Comparison of ENCODE assay signal across 12 cellular contexts in the genomic region with DNA sequence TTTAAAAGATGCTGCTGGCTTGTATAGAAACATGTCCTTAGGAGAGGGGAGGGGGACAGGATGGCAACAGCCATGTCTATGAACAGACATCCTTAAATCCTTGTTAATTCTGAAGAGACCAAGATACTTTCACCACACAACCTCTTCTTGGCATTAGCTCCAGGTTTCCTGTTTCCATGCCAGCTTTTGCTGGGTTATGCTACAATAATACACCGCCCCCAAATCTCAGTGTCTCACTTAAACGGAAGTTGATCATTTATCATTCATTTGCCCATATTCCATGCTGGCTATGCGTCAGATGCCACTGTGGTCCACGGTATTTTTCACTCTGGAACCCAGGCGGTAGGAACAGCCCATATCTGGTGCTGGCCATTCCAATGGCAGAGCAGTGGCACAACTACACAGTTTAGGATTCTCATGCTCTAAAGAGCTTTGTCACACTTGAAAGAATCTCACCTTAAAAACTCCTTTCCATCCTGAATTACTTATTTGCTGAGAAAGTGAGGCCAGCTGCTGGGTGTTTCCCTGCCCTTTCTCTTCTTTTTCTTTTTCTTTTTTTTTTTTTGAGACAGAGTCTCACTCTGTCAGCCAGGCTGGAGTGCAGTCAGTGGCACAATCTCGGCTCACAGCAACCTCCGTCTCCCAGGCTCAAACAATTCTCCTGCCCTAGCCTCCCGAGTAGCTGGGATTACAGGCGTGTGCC. TPM values are rescaled to one million over a fixed set of nuclear protein-coding genes. Genes with fewer than 3 reads are reported as not detected.
A peak's percentile ranks its signal among the peaks of the same experiment; 100 is the strongest.
DNase-seq lines count a peak whose midpoint lies in the region; ATAC-seq and TF ChIP-seq lines count a peak whose summit lies in the region.
"Had no signal": no experiment of that assay in that cellular context is flagged by ENCODE, and none has a peak within 500 bp of the region (broad histone marks: within the 10 kb centered on the region; RNA-seq: fewer than 3 reads in every experiment).

No MANE protein-coding gene starts in this region.

- TF ChIP-seq CTCF in activated B cell treated with CpG ODN at 0.5 μM for 24 hours (IDR thresholded peaks at IDR 0.05): no peak

- peaks cover 45% of the 10 kb centered on the region for H3K4me1 Mint-ChIP-seq in activated T-cell treated with anti-CD3 and anti-CD28 coated beads, Interleukin-2, amount 50 U/mL, for 24 hours (ENCODE audit: low read depth)
- H3K4me1 Mint-ChIP-seq in activated B cell treated with CpG ODN at 0.5 μM for 24 hours (peaks cover 47% of the 10 kb centered on the region), immature natural killer cell (peaks cover 43% of the 10 kb centered on the region in 2 donors)
- peaks cover 36 to 59% of the 10 kb centered on the region in 2 donors for H3K4me1 Mint-ChIP-seq in stimulated activated naive B cell treated with anti-CD40 and anti-IgM and Interleukin-4, amounts not matched to agents 10 μg/mL and 1 μg/mL and 100 μg/mL, for 72 hours

- no peak for DNase-seq in activated T-cell treated with anti-CD3 and anti-CD28 coated beads, Interleukin-2, amount 50 U/mL, for 24 hours
- no peak for DNase-seq in activated T-cell treated with anti-CD3 and anti-CD28 coated beads, Interleukin-2, amount 50 U/mL, for 1 hour
- DNase-seq in activated B cell treated with CpG ODN at 0.5 μM for 24 hours: no peak
- DNase-seq in immature natural killer cell: no peak
- DNase-seq in stimulated activated naive B cell treated with anti-CD40 and anti-IgM and Interleukin-4, amounts not matched to agents 10 μg/mL and 1 μg/mL and 100 μg/mL, for 72 hours: no peak
- no peak for DNase-seq in cardiac septum (ENCODE audit: low spot score)
- DNase-seq: glutamatergic neuron, NCI-H1092, NCI-H748 treated with DMSO at 0.1 percent for 48 hours, sigmoid colon had no signal

- no peak overlapping the region for H3K4me3 Mint-ChIP-seq in activated T-cell treated with anti-CD3 and anti-CD28 coated beads, Interleukin-2, amount 50 U/mL, for 24 hours
- H3K4me3 Mint-ChIP-seq in activated B cell treated with CpG ODN at 0.5 μM for 24 hours (peak overlapping the region; percentile 91), immature natural killer cell (peak overlapping the region; percentile 89 to 96 (median 92))
- H3K4me3 Mint-ChIP-seq in stimulated activated naive B cell treated with anti-CD40 and anti-IgM and Interleukin-4, amounts not matched to agents 10 μg/mL and 1 μg/mL and 100 μg/mL, for 72 hours: peak overlapping the region in 1 of 2 donors; percentile 95

- H3K36me3 Mint-ChIP-seq in activated T-cell treated with anti-CD3 and anti-CD28 coated beads, Interleukin-2, amount 50 U/mL, for 24 hours (ENCODE audit: low read depth): peaks cover 17% of the 10 kb centered on the region
- peaks cover 5% of the 10 kb centered on the region for H3K36me3 Mint-ChIP-seq in activated B cell treated with CpG ODN at 0.5 μM for 24 hours (ENCODE audit: low read depth)
- peaks cover 0 to 3% (median 0%) of the 10 kb centered on the region in 3 donors for H3K36me3 Mint-ChIP-seq in immature natural killer cell
- H3K36me3 Mint-ChIP-seq in stimulated activated naive B cell treated with anti-CD40 and anti-IgM and Interleukin-4, amounts not matched to agents 10 μg/mL and 1 μg/mL and 100 μg/mL, for 72 hours: peaks cover 0 to 4% of the 10 kb centered on the region in 2 donors

- no peak for ATAC-seq in activated B cell treated with CpG ODN at 0.5 μM for 24 hours (ENCODE audit: low read depth)
- no peak for ATAC-seq in stimulated activated naive B cell treated with anti-CD40 and anti-IgM and Interleukin-4, amounts not matched to agents 10 μg/mL and 1 μg/mL and 100 μg/mL, for 72 hours (replicated peaks)
- ATAC-seq in HG03354 (IDR thresholded peaks at IDR 0.05; ENCODE audit: poor library complexity, severe bottlenecking, unreplicated experiment): no peak
- no peak for ATAC-seq in HG02588 (IDR thresholded peaks at IDR 0.05; ENCODE audit: unreplicated experiment)

- H3K27ac Mint-ChIP-seq in activated T-cell treated with anti-CD3 and anti-CD28 coated beads, Interleukin-2, amount 50 U/mL, for 24 hours: peak overlapping the region; percentile 96
- H3K27ac Mint-ChIP-seq in activated B cell treated with CpG ODN at 0.5 μM for 24 hours (peak overlapping the region; percentile 100), immature natural killer cell (peak overlapping the region; percentile 91 to 99 (median 95))
- peak overlapping the region; percentile 97 for H3K27ac Mint-ChIP-seq in stimulated activated naive B cell treated with anti-CD40 and anti-IgM and Interleukin-4, amounts not matched to agents 10 μg/mL and 1 μg/mL and 100 μg/mL, for 72 hours

- peaks cover 15% of the 10 kb centered on the region for H3K9me3 Mint-ChIP-seq in activated T-cell treated with anti-CD3 and anti-CD28 coated beads, Interleukin-2, amount 50 U/mL, for 24 hours
- H3K9me3 Mint-ChIP-seq in activated B cell treated with CpG ODN at 0.5 μM for 24 hours (peaks cover 5% of the 10 kb centered on the region), immature natural killer cell (peaks cover 0 to 2% (median 0%) of the 10 kb centered on the region in 6 donors)
- H3K9me3 Mint-ChIP-seq in stimulated activated naive B cell treated with anti-CD40 and anti-IgM and Interleukin-4, amounts not matched to agents 10 μg/mL and 1 μg/mL and 100 μg/mL, for 72 hours: no peaks in the 10 kb centered on the region

- no peaks in the 10 kb centered on the region for H3K27me3 Mint-ChIP-seq in activated T-cell treated with anti-CD3 and anti-CD28 coated beads, Interleukin-2, amount 50 U/mL, for 24 hours
- H3K27me3 Mint-ChIP-seq in activated B cell treated with CpG ODN at 0.5 μM for 24 hours: no peaks in the 10 kb centered on the region
- H3K27me3 Mint-ChIP-seq in immature natural killer cell (ENCODE audit: low read depth in 3 of 3): peaks cover 0 to 17% (median 13%) of the 10 kb centered on the region in 3 donors
- no peaks in the 10 kb centered on the region for H3K27me3 Mint-ChIP-seq in stimulated activated naive B cell treated with anti-CD40 and anti-IgM and Interleukin-4, amounts not matched to agents 10 μg/mL and 1 μg/mL and 100 μg/mL, for 72 hours

- POLR2A ChIA-PET in activated B cell treated with CpG ODN at 0.5 μM for 24 hours (lab: Charles Lee): interaction anchor here (0.6 to 8.3 kb wide), 10 partner anchors 10 to 180 kb away, joined by 3 to 113 read pairs (median 6); partner anchors contain the start of gene CEP43

- CTCF ChIA-PET in activated B cell treated with CpG ODN at 0.5 μM for 24 hours (lab: Charles Lee): interaction anchor here (0.7 to 2.2 kb wide), 4 partner anchors 12 to 134 kb away, joined by 3 to 8 read pairs (median 3); no protein-coding TSS in a partner anchor

- intact Hi-C loops in activated B cell treated with CpG ODN at 0.5 μM for 24 hours (cut with micrococcal nuclease): loop anchor here (1.0 to 2.0 kb wide), 3 partner anchors 9 to 135 kb away; no protein-coding TSS in a partner anchor
- intact Hi-C loops in cardiac septum (cut with DNase I): loop anchor here (2.0 kb wide), 1 partner anchor 39 kb away; the partner anchor contains the start of gene CEP43

RNA-seq across cellular contexts. Expression of gene RNASET2, which starts 3.7 kb away (rescaled TPM):
- 118 and 135 TPM in 2 replicates for total RNA-seq in activated B cell treated with CpG ODN at 0.5 μM for 24 hours
- polyA plus RNA-seq in immature natural killer cell: 100 to 1,000 TPM; 107 to 171 (median 131) TPM
- total RNA-seq in cardiac septum: 9.1 TPM

RNA-seq across cellular contexts. Expression of gene CEP43, which starts 39.1 kb away (rescaled TPM):
- total RNA-seq in activated B cell treated with CpG ODN at 0.5 μM for 24 hours (26.8 and 31.0 TPM in 2 replicates), cardiac septum (10.2 TPM)
- 1 to 10 TPM; 4.7 to 9.9 (median 6.9) TPM for polyA plus RNA-seq in immature natural killer cell

Comparison
In these comparisons a context has a peak if more than half of its experiments do, and no peak if none do; other contexts are left out.
1. RNA of gene RNASET2, which starts 3.7 kb away (total RNA-seq): 118 to 135 TPM in activated B cell treated with CpG ODN at 0.5 μM for 24 hours; 9.1 TPM in cardiac septum (single experiment); every median in the first group is over 10 times any median in the second.
2. Peak in every context shown above with its lines, with median percentiles within 50 percentile points of each other: H3K27ac Mint-ChIP-seq.